In genomic region chr11:73137942-73138274, GRCh38 we compare ENCODE assay signal across 19 cellular contexts. TPM values are rescaled to one million over a fixed set of nuclear protein-coding genes. Genes with fewer than 3 reads are reported as not detected.
DNase-seq lines count a peak whose midpoint lies in the region; ATAC-seq and TF ChIP-seq lines count a peak whose summit lies in the region.
"Had no signal": no experiment of that assay in that cellular context is flagged by ENCODE, and none has a peak within 500 bp of the region (broad histone marks: within the 10 kb centered on the region; RNA-seq: fewer than 3 reads in every experiment).

No MANE protein-coding gene starts in this region.

- peaks cover 66% of the 10 kb centered on the region for H3K36me3 Mint-ChIP-seq in brain
- H3K36me3 Mint-ChIP-seq in stimulated activated effector memory CD8-positive, alpha-beta T cell treated with anti-CD3 and anti-CD28 coated beads, Interleukin-12 subunit alpha, Interleukin-12 subunit beta, amount 100 ng/mL, for 72 hours, result peaks cover 92% of the 10 kb centered on the region
- H3K36me3 Mint-ChIP-seq in immature natural killer cell, result peaks cover 0 to 11% (median 11%) of the 10 kb centered on the region in 3 donors

- H4K20me1 ChIP-seq in Loucy (ENCODE audit: insufficient read depth, low read length, poor library complexity, severe bottlenecking), result peaks cover 86% of the 10 kb centered on the region

- DNase-seq in left ventricle myocardium inferior (no peak), right cardiac atrium (no peak), GOT3 (lab: John Stamatoyannopoulos, UW) (no peak), UCSD-AML1 (lab: John Stamatoyannopoulos, UW; ENCODE audit: unreplicated experiment) (no peak), immature natural killer cell (no peak)
- DNase-seq in stimulated activated effector memory CD8-positive, alpha-beta T cell treated with anti-CD3 and anti-CD28 coated beads, Interleukin-12 subunit alpha, Interleukin-12 subunit beta, amount 100 ng/mL, for 72 hours (ENCODE audit: low spot score in 2 of 2), result no peak
- DNase-seq: activated CD4-positive, alpha-beta T cell treated with anti-CD3 and anti-CD28 coated beads, Interleukin-2, amount 10 ng/mL, durations not matched to agents 24 days and 14 days; adrenal gland; DMS 273 treated with DMSO at 0.1 percent for 48 hours; foreskin keratinocyte; NCI-H1417; NCI-H526; Right ventricle myocardium superior; SW 1271 had no signal

- peaks cover 90% of the 10 kb centered on the region for H3K79me2 ChIP-seq in Loucy (ENCODE audit: insufficient read depth, low read length)

- intact Hi-C loops in left ventricle myocardium inferior (cut with micrococcal nuclease), result no loop called here
- intact Hi-C loops in right cardiac atrium (cut with DNase I), result no loop called here

- peak overlapping the region; percentile 96 for H3K9ac ChIP-seq in Loucy (ENCODE audit: low read depth, low read length, poor library complexity, severe bottlenecking)

- H3K4me1 ChIP-seq in left ventricle myocardium inferior, result peaks cover 66% of the 10 kb centered on the region
- no peaks in the 10 kb centered on the region for H3K4me1 ChIP-seq in right cardiac atrium (ENCODE audit: control insufficient read depth, insufficient read depth, low read length)
- peaks cover 56% of the 10 kb centered on the region for H3K4me1 ChIP-seq in Loucy (ENCODE audit: insufficient read depth, low read length, poor library complexity, severe bottlenecking)

- H3K27me3 ChIP-seq in left ventricle myocardium inferior (ENCODE audit: low read depth), result no peaks in the 10 kb centered on the region
- no peaks in the 10 kb centered on the region for H3K27me3 ChIP-seq in right cardiac atrium (ENCODE audit: control insufficient read depth, insufficient read depth)
- peaks cover 11% of the 10 kb centered on the region for H3K27me3 ChIP-seq in Loucy (ENCODE audit: insufficient read depth, low read length, poor library complexity, severe bottlenecking)
- H3K27me3 ChIP-seq: adrenal gland, foreskin keratinocyte, hepatocyte, vagina had no signal

- H3K27ac Mint-ChIP-seq in brain (peak overlapping the region in 1 of 5 experiments; percentile 10), immature natural killer cell (peak overlapping the region in 1 of 6 donors; percentile 4)
- no peak overlapping the region for H3K27ac Mint-ChIP-seq in stimulated activated effector memory CD8-positive, alpha-beta T cell treated with anti-CD3 and anti-CD28 coated beads, Interleukin-12 subunit alpha, Interleukin-12 subunit beta, amount 100 ng/mL, for 72 hours
- H3K27ac Mint-ChIP-seq: GM23338 had no signal

- peak overlapping the region; percentile 92 for H3K4me2 ChIP-seq in Loucy (ENCODE audit: low read depth, low read length, poor library complexity, severe bottlenecking)
- H3K4me2 ChIP-seq: GM23338, hepatocyte had no signal

- peaks cover 1% of the 10 kb centered on the region; the same call in 1 of the 2 replicates for H3F3A ChIP-seq in Loucy (ENCODE audit: low read depth)

- H3K4me3 Mint-ChIP-seq in brain, result peak overlapping the region in 3 of 5 experiments; percentile 4 to 63 (median 12)
- peak overlapping the region; percentile 4 for H3K4me3 Mint-ChIP-seq in stimulated activated effector memory CD8-positive, alpha-beta T cell treated with anti-CD3 and anti-CD28 coated beads, Interleukin-12 subunit alpha, Interleukin-12 subunit beta, amount 100 ng/mL, for 72 hours
- H3K4me3 Mint-ChIP-seq in immature natural killer cell, result no peak overlapping the region
- H3K4me3 Mint-ChIP-seq: activated CD4-positive, alpha-beta T cell treated with anti-CD3 and anti-CD28 coated beads, Interleukin-2, amount 10 ng/mL, durations not matched to agents 24 days and 14 days; GM23338 had no signal

- H3K27ac ChIP-seq in left ventricle myocardium inferior (replicated peaks) (peak overlapping the region; percentile 98), right cardiac atrium (ENCODE audit: low read length) (no peak overlapping the region)
- H3K27ac ChIP-seq: adrenal gland, foreskin keratinocyte, hepatocyte, vagina had no signal

- H3K9me3 Mint-ChIP-seq in brain (peaks cover 0 to 2% (median 0%) of the 10 kb centered on the region in 5 experiments), immature natural killer cell (no peaks in the 10 kb centered on the region)
- no peaks in the 10 kb centered on the region for H3K9me3 Mint-ChIP-seq in stimulated activated effector memory CD8-positive, alpha-beta T cell treated with anti-CD3 and anti-CD28 coated beads, Interleukin-12 subunit alpha, Interleukin-12 subunit beta, amount 100 ng/mL, for 72 hours
- H3K9me3 Mint-ChIP-seq: activated CD4-positive, alpha-beta T cell treated with anti-CD3 and anti-CD28 coated beads, Interleukin-2, amount 10 ng/mL, durations not matched to agents 24 days and 14 days; GM23338 had no signal

- TF ChIP-seq CTCF in left ventricle myocardium inferior (IDR thresholded peaks at IDR 0.05; ENCODE audit: borderline replicate concordance) (no peak), Loucy (conservative IDR thresholded peaks at IDR 0.05; ENCODE audit: low read length) (no peak), brain (conservative IDR thresholded peaks at IDR 0.05) (no peak)

- H2AFZ ChIP-seq in Loucy (ENCODE audit: low read length), result no peak overlapping the region
- H2AFZ ChIP-seq: GM23338, hepatocyte had no signal

- H3K27me3 Mint-ChIP-seq in brain (peaks cover 17% of the 10 kb centered on the region), immature natural killer cell (ENCODE audit: low read depth in 3 of 3) (peaks cover 11 to 18% (median 15%) of the 10 kb centered on the region in 3 donors)
- H3K27me3 Mint-ChIP-seq: activated CD4-positive, alpha-beta T cell treated with anti-CD3 and anti-CD28 coated beads, Interleukin-2, amount 10 ng/mL, durations not matched to agents 24 days and 14 days had no signal

- no peak for ATAC-seq in right cardiac atrium
- ATAC-seq in stimulated activated effector memory CD8-positive, alpha-beta T cell treated with anti-CD3 and anti-CD28 coated beads, Interleukin-12 subunit alpha, Interleukin-12 subunit beta, amount 100 ng/mL, for 72 hours, result no peak
- ATAC-seq: foreskin keratinocyte, GM23338 had no signal

- no peak overlapping the region for H3K4me3 ChIP-seq in left ventricle myocardium inferior
- H3K4me3 ChIP-seq in right cardiac atrium (ENCODE audit: low read length), result no peak overlapping the region
- H3K4me3 ChIP-seq in Loucy (ENCODE audit: low read length, poor library complexity, severe bottlenecking), result peak overlapping the region; percentile 98
- H3K4me3 ChIP-seq: adrenal gland, GM23338, hepatocyte, vagina had no signal

- H3K9me3 ChIP-seq in left ventricle myocardium inferior (replicated peaks) (no peaks in the 10 kb centered on the region), right cardiac atrium (ENCODE audit: control insufficient read depth, low read length) (no peaks in the 10 kb centered on the region), Loucy (ENCODE audit: insufficient read depth, low read depth, low read length) (no peaks in the 10 kb centered on the region)
- H3K9me3 ChIP-seq: adrenal gland, vagina had no signal

- H3K9me2 ChIP-seq in Loucy (replicated peaks; ENCODE audit: low read depth, low read length), result no peaks in the 10 kb centered on the region

- peaks cover 56% of the 10 kb centered on the region for H3K4me1 Mint-ChIP-seq in brain
- peaks cover 28% of the 10 kb centered on the region for H3K4me1 Mint-ChIP-seq in stimulated activated effector memory CD8-positive, alpha-beta T cell treated with anti-CD3 and anti-CD28 coated beads, Interleukin-12 subunit alpha, Interleukin-12 subunit beta, amount 100 ng/mL, for 72 hours
- H3K4me1 Mint-ChIP-seq in immature natural killer cell, result peaks cover 21 to 32% of the 10 kb centered on the region in 2 donors

- H3K36me3 ChIP-seq in left ventricle myocardium inferior, result peaks cover 26% of the 10 kb centered on the region
- peaks cover 26% of the 10 kb centered on the region; the same call in 1 of the 2 replicates for H3K36me3 ChIP-seq in Loucy (ENCODE audit: insufficient read depth, low read length)
- H3K36me3 ChIP-seq: adrenal gland, vagina had no signal

RNA-seq across cellular contexts. Expression of gene FCHSD2, which starts 4.2 kb away (rescaled TPM):
- total RNA-seq in left ventricle myocardium inferior, result 43.4 TPM
- total RNA-seq in right cardiac atrium, result 10 to 100 TPM; 35.4 to 54.1 (median 39.3) TPM
- polyA plus RNA-seq in right cardiac atrium, result 12.6 TPM
- polyA plus RNA-seq in brain (ENCODE audit: insufficient read depth, low read depth, low replicate concordance), result 23.8 TPM
- polyA plus RNA-seq in immature natural killer cell, result 10 to 100 TPM in 2 of 3 donors, 1 to 10 TPM in 1; 9.7 to 25.6 (median 11.9) TPM

Comparison
In these comparisons a context has a peak if more than half of its experiments do, and no peak if none do; other contexts are left out.
1. H3K4me3 Mint-ChIP-seq: peak in brain (3 of 5) and stimulated activated effector memory CD8-positive, alpha-beta T cell treated with anti-CD3 and anti-CD28 coated beads, Interleukin-12 subunit alpha, Interleukin-12 subunit beta, amount 100 ng/mL, for 72 hours (single experiment); none in immature natural killer cell (0 of 5).